9 cellular contexts compared by ENCODE assay signal in the genomic region with DNA sequence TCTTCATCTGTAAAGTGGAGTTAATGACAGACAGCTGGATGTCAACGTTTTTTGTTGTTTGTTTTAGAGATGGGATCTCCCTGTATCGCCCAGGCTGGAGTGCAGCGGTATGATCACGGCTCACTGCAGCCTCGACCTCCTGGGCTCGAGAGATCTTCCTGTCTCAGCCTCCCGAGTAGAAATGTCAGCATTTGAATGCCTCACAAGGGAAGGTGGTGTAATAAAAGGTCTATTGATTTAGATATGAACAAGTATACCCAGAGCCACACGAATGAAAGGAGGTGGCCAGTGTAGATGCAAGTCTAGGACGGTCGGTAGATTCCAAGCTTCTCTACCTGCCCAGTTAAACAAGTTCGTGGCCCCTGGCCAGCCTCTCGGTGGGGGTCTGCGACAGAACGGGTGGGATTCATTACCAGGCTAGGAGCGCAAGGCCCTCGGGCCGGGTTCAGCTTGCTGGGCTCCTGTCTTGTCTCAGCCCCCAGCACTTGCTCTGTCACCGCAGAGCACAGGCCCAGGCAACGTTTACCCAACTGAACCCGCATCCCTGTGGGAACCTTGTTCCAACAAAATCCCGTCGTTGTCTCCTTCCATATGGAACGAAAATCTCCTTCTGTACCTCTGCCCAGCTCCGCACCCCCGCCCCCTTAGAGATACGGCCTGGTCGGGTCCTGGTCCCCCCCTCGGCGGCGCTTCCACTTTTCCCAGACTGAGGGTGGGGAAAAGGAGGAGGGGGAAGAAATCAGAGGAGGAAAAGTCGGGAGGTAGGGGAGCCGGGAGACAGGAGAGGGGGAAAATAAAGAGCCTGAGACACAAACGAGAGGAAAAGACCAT. TPM values are rescaled to one million over a fixed set of nuclear protein-coding genes. Genes with fewer than 3 reads are reported as not detected.
A peak's percentile ranks its signal among the peaks of the same experiment; 100 is the strongest.
DNase-seq lines count a peak whose midpoint lies in the region; ATAC-seq, FAIRE-seq and TF ChIP-seq lines count a peak whose summit lies in the region.
"Had no signal": no experiment of that assay in that cellular context is flagged by ENCODE, and none has a peak within 500 bp of the region (broad histone marks: within the 10 kb centered on the region; RNA-seq: fewer than 3 reads in every experiment).

No MANE protein-coding gene starts in this region.

- no peak for ATAC-seq in CD8-positive, alpha-beta T cell
- no peak for ATAC-seq in HG03025 (IDR thresholded peaks at IDR 0.05; ENCODE audit: low FRiP score, unreplicated experiment)

- 1% methylated on average over 32 of the region's 33 CpGs for WGBS in HUES64
- 5% methylated on average over 27 to 33 of the region's 33 CpGs for WGBS in thyroid gland, 2 donors
- 2 to 5% (median 4%) methylated on average over 33 of the region's 33 CpGs for WGBS in small intestine, 3 donors

- no peaks in the 10 kb centered on the region for H3K36me3 ChIP-seq in CD8-positive, alpha-beta T cell (ENCODE audit: insufficient read depth, low read length)
- H3K36me3 ChIP-seq in HUES64 (ENCODE audit: insufficient read depth, low read length) (no peaks in the 10 kb centered on the region), thyroid gland (no peaks in the 10 kb centered on the region), small intestine (ENCODE audit: control insufficient read depth in 2 of 2, insufficient read depth in 2 of 2, low read length in 2 of 2) (no peaks in the 10 kb centered on the region)

- H3K4me1 ChIP-seq in CD8-positive, alpha-beta T cell (ENCODE audit: insufficient read depth, low read length) = peaks cover 40% of the 10 kb centered on the region
- peaks cover 30% of the 10 kb centered on the region for H3K4me1 ChIP-seq in HUES64 (ENCODE audit: insufficient read depth, low read length)
- H3K4me1 ChIP-seq in thyroid gland = peaks cover 36 to 45% of the 10 kb centered on the region in 2 donors
- H3K4me1 ChIP-seq in small intestine (ENCODE audit: control insufficient read depth in 2 of 2, insufficient read depth in 1 of 2, low read depth in 1 of 2, low read length in 1 of 2) = peaks cover 0 to 5% of the 10 kb centered on the region in 2 donors

- POLR2A ChIA-PET in CD8-positive, alpha-beta T cell (lab: Charles Lee) = no interaction called here

- no peak overlapping the region for H3K9ac ChIP-seq in HUES64 (ENCODE audit: low read depth, low read length)

- CTCF ChIA-PET in CD8-positive, alpha-beta T cell (lab: Charles Lee) = interaction anchor here (0.9 kb wide), 1 partner anchor 23 kb away, joined by 3 read pairs; no protein-coding TSS in a partner anchor

- H3K27ac Mint-ChIP-seq in CD8-positive, alpha-beta T cell = no peak overlapping the region
- no peak overlapping the region for H3K27ac Mint-ChIP-seq in neural crest cell (ENCODE audit: unreplicated experiment)

- peaks cover 67% of the 10 kb centered on the region for H3K27me3 Mint-ChIP-seq in CD8-positive, alpha-beta T cell (ENCODE audit: low read depth)
- H3K27me3 Mint-ChIP-seq in neural crest cell (ENCODE audit: low read depth) = peaks cover 67% of the 10 kb centered on the region

- H3K9me3 Mint-ChIP-seq in CD8-positive, alpha-beta T cell = no peaks in the 10 kb centered on the region
- H3K9me3 Mint-ChIP-seq in neural crest cell = no peaks in the 10 kb centered on the region

- no peak for TF ChIP-seq CTCF in CD8-positive, alpha-beta T cell (IDR thresholded peaks at IDR 0.05)
- no peak for TF ChIP-seq CTCF in dorsolateral prefrontal cortex (IDR thresholded peaks at IDR 0.05 in 54 of 56, conservative IDR thresholded peaks at IDR 0.05 in 2 of 56; ENCODE audit: low read depth in 1 of 56, partially characterized antibody in 56 of 56)
- TF ChIP-seq CTCF in neural crest cell (conservative IDR thresholded peaks at IDR 0.05) = no peak
- TF ChIP-seq CTCF in thyroid gland (IDR thresholded peaks at IDR 0.05) = no peak

- no peaks in the 10 kb centered on the region for H3K36me3 Mint-ChIP-seq in CD8-positive, alpha-beta T cell
- no peaks in the 10 kb centered on the region for H3K36me3 Mint-ChIP-seq in neural crest cell (ENCODE audit: low read depth)

- H3K9me3 ChIP-seq in CD8-positive, alpha-beta T cell (ENCODE audit: low read length) = no peaks in the 10 kb centered on the region
- H3K9me3 ChIP-seq in HUES64 (ENCODE audit: insufficient read depth, low read depth, low read length) (no peaks in the 10 kb centered on the region), thyroid gland (no peaks in the 10 kb centered on the region), small intestine (ENCODE audit: control insufficient read depth, low read depth) (no peaks in the 10 kb centered on the region)

- TF ChIP-seq POLR2A in thyroid gland (IDR thresholded peaks at IDR 0.05) = no peak

- H3K4me3 ChIP-seq in CD8-positive, alpha-beta T cell (ENCODE audit: low read depth, low read length) = peak overlapping the region; percentile 57
- peak overlapping the region; percentile 59 for H3K4me3 ChIP-seq in HUES64 (ENCODE audit: low read length)
- peak overlapping the region in 58 of 59 donors; percentile 28 to 73 (median 57) for H3K4me3 ChIP-seq in dorsolateral prefrontal cortex
- H3K4me3 ChIP-seq in thyroid gland (replicated peaks in 1 of 3) = peak overlapping the region in 1 of 3 donors; percentile 33
- peak overlapping the region in 1 of 2 donors; percentile 63 for H3K4me3 ChIP-seq in small intestine (ENCODE audit: low read depth in 1 of 2, low read length in 2 of 2)

- H3K27me3 ChIP-seq in CD8-positive, alpha-beta T cell (ENCODE audit: insufficient read depth, low read length) = peaks cover 47% of the 10 kb centered on the region
- peaks cover 100% of the 10 kb centered on the region for H3K27me3 ChIP-seq in HUES64 (ENCODE audit: insufficient read depth, low read length)
- peaks cover 0 to 99% (median 75%) of the 10 kb centered on the region in 45 donors for H3K27me3 ChIP-seq in dorsolateral prefrontal cortex
- peaks cover 58% of the 10 kb centered on the region for H3K27me3 ChIP-seq in thyroid gland
- H3K27me3 ChIP-seq in small intestine (ENCODE audit: control insufficient read depth in 2 of 2, insufficient read depth in 2 of 2, low read length in 2 of 2) = peaks cover 4 to 52% of the 10 kb centered on the region in 2 donors

- peak overlapping the region; percentile 73 for H3K4me3 Mint-ChIP-seq in CD8-positive, alpha-beta T cell
- H3K4me3 Mint-ChIP-seq in neural crest cell = peak overlapping the region; percentile 67

- peak in 1 of 7 experiments; percentile 34 for DNase-seq in CD8-positive, alpha-beta T cell
- DNase-seq in dorsolateral prefrontal cortex = no peak
- DNase-seq in neural crest cell (ENCODE audit: low read depth, low spot score) = no peak
- no peak for DNase-seq in pons (ENCODE audit: low spot score)
- no peak for DNase-seq in thyroid gland
- no peak for DNase-seq in small intestine

- no peak overlapping the region for H3K27ac ChIP-seq in CD8-positive, alpha-beta T cell (ENCODE audit: low read depth, low read length)
- no peak overlapping the region for H3K27ac ChIP-seq in HUES64 (ENCODE audit: low read depth, low read length)
- H3K27ac ChIP-seq in dorsolateral prefrontal cortex = peak overlapping the region in 31 of 59 donors; percentile 16 to 77 (median 51)
- H3K27ac ChIP-seq in thyroid gland = no peak overlapping the region
- H3K27ac ChIP-seq in small intestine (ENCODE audit: low read depth in 1 of 2, low read length in 1 of 2) = no peak overlapping the region

- intact Hi-C loops in CD8-positive, alpha-beta T cell (cut with DNase I, micrococcal nuclease) = no loop called here
- intact Hi-C loops in dorsolateral prefrontal cortex (cut with DNase I) (no loop called here), thyroid gland (cut with DNase I) (no loop called here)

- H3K4me1 Mint-ChIP-seq in CD8-positive, alpha-beta T cell (ENCODE audit: low read depth) = peaks cover 27% of the 10 kb centered on the region
- H3K4me1 Mint-ChIP-seq in neural crest cell = peaks cover 9% of the 10 kb centered on the region

- FAIRE-seq in small intestine (lab: Jason Lieb, UNC) = no peak
- FAIRE-seq: H54 had no signal

RNA-seq across cellular contexts. Expression of gene EMX1, which starts 2.0 kb away (rescaled TPM):
- total RNA-seq in CD8-positive, alpha-beta T cell = not detected
- 1.7 TPM for polyA plus RNA-seq in HUES64 (2013, experiment 1 of 2)
- polyA plus RNA-seq in HUES64 (2013, experiment 2 of 2) = 1.9 TPM
- total RNA-seq in dorsolateral prefrontal cortex (10 to 100 TPM; 10.4 to 59.2 (median 36.8) TPM), neural crest cell (not detected in 2 replicates), thyroid gland (under 1 TPM in 1 of 4 donors, not detected in 3; 0.22 TPM)
- 1 to 10 TPM in 2 of 3 donors, under 1 TPM in 1; 0.46 to 4.9 (median 1.6) TPM for polyA plus RNA-seq in small intestine

RNA-seq across cellular contexts. Expression of gene SPR, which starts 28.1 kb away (rescaled TPM):
- not detected for total RNA-seq in CD8-positive, alpha-beta T cell
- 3.8 TPM for polyA plus RNA-seq in HUES64 (2013, experiment 1 of 2)
- polyA plus RNA-seq in HUES64 (2013, experiment 2 of 2) = 3.2 TPM
- 10 to 100 TPM in 110 of 120 experiments, 1 to 10 TPM in 10; 6.4 to 50.8 (median 15.2) TPM for total RNA-seq in dorsolateral prefrontal cortex
- 5.8 and 6.3 TPM in 2 replicates for total RNA-seq in neural crest cell
- 10 to 100 TPM; 29.4 to 83.0 (median 55.9) TPM for total RNA-seq in thyroid gland
- polyA plus RNA-seq in small intestine = 10 to 100 TPM; 44.2 to 50.0 (median 44.5) TPM

Comparison
In these comparisons a context has a peak if more than half of its experiments do, and no peak if none do; other contexts are left out.
1. H3K27ac ChIP-seq: peak in dorsolateral prefrontal cortex (31 of 59); none in CD8-positive, alpha-beta T cell (single experiment), HUES64 (single experiment), thyroid gland (0 of 3) and small intestine (0 of 2).
2. RNA of gene EMX1, which starts 2.0 kb away (total RNA-seq): 10.4 to 59.2 TPM in dorsolateral prefrontal cortex; 0.22 TPM in thyroid gland, not detected in CD8-positive, alpha-beta T cell and not detected in neural crest cell; every median in the first group is over 4 times any median in the second.